ENCODE assay signal across 1 cellular context in the genomic region with DNA sequence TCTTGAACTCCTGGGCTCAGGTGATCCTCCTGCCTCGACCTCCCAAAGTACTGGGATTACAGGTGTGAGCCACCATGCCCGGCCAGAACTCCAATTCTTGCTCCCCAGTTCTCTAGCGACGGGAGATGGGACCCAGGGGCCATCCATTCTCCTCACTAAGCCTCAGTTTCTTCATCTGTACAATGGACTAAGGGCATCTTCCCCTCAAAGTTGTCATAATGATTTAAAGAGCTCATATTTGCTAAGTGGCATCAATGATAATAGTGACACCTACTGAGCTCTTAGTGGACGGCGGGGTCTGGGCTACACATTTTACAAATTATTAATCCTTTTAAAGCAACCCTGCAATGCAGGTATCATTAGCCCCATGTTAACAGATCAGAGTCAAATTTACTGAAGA.
TF ChIP-seq lines count a peak whose summit lies in the region.

No MANE protein-coding gene starts in this region.

TF ChIP-seq in HepG2, 621 proteins besides CTCF, POLR2A, EP300 and RAD21 (continued from another document):
- TF ChIP-seq ZNF431 (CRISPR knock-in tag; IDR thresholded peaks at IDR 0.05; ENCODE audit: borderline replicate concordance, low read depth) = no peak
- TF ChIP-seq ZNF629 (CRISPR knock-in tag; conservative IDR thresholded peaks at IDR 0.05) = peak; percentile 63
- TF ChIP-seq, protein P1, sequence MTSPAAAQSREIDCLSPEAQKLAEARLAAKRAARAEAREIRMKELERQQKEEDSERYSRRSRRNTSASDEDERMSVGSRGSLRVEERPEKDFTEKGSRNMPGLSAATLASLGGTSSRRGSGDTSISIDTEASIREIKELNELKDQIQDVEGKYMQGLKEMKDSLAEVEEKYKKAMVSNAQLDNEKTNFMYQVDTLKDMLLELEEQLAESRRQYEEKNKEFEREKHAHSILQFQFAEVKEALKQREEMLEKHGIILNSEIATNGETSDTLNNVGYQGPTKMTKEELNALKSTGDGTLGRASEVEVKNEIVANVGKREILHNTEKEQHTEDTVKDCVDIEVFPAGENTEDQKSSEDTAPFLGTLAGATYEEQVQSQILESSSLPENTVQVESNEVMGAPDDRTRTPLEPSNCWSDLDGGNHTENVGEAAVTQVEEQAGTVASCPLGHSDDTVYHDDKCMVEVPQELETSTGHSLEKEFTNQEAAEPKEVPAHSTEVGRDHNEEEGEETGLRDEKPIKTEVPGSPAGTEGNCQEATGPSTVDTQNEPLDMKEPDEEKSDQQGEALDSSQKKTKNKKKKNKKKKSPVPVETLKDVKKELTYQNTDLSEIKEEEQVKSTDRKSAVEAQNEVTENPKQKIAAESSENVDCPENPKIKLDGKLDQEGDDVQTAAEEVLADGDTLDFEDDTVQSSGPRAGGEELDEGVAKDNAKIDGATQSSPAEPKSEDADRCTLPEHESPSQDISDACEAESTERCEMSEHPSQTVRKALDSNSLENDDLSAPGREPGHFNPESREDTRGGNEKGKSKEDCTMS (CRISPR knock-in tag; conservative IDR thresholded peaks at IDR 0.05) = no peak
